Comparison of ENCODE assay signal across 19 cellular contexts in genomic region chr2:60227014-60227413, GRCh38.
"Had no signal": no experiment of that assay in that cellular context is flagged by ENCODE, and none has a peak within 500 bp of the region (broad histone marks: within the 10 kb centered on the region; RNA-seq: fewer than 3 reads in every experiment).

No MANE protein-coding gene starts in this region.

- ATAC-seq: HepG2, Panc1, PC-3 had no signal

- DNase-seq: IMR-90, Kasumi-1, MM.1S, NCI-H1436, NCI-H1694, NCI-H187 treated with DMSO at 0.1 percent for 48 hours, NCI-H2029 treated with DMSO at 0.1 percent for 48 hours, NCI-H2171 treated with DMSO at 0.1 percent for 48 hours, NCI-H345, NCI-H446 treated with DMSO at 0.1 percent for 48 hours, NCI-H510A treated with DMSO at 0.1 percent for 48 hours, NCI-H69, NCI-H774, PC-3, SHP77, SK-N-SH, T-helper 1 cell had no signal
